ENCODE assay signal across 24 cellular contexts in the genomic region with DNA sequence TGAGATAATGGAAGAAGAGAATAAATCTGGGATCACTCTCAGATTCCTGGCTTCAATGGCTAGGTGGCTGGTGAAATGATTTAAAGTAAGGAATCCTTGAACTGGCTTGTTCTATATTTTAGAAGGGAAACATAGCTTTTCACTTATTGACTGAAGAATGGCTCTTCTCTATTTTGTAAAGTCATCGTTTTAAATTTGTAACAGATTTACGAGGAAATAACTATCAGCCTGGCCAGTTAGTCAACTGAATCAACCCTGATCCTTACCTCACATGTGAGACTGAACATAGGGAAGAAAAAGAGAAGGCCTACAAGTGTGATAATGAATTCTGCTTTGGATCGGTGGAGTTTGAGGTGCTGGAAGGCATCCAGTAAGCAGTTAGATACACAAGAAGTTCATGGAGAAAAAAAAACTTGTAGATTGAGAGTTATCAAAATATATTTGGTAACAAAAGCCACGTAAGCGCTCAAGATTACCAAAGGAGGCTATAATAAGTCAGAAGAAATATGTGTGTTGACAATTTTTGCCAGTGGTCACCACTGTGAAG. TPM values are rescaled to one million over a fixed set of nuclear protein-coding genes. Genes with fewer than 3 reads are reported as not detected.
"Had no signal": no experiment of that assay in that cellular context is flagged by ENCODE, and none has a peak within 500 bp of the region (broad histone marks: within the 10 kb centered on the region; RNA-seq: fewer than 3 reads in every experiment).

No MANE protein-coding gene starts in this region.

- ATAC-seq: gastrocnemius medialis; heart right ventricle; left lobe of liver; natural killer cell treated with Interleukin-12 subunit alpha and Interleukin-12 subunit beta and Interleukin-15 and Interleukin-18, amount 100 ng/mL, for 72 hours; pancreas; right cardiac atrium; stimulated activated effector memory CD8-positive, alpha-beta T cell treated with anti-CD3 and anti-CD28 coated beads, Interleukin-12 subunit alpha, Interleukin-12 subunit beta, amount 100 ng/mL, for 72 hours; stimulated activated naive CD8-positive, alpha-beta T cell treated with anti-CD3 and anti-CD28 coated beads, Interleukin-15, Interleukin-2, amounts not matched to agents 100 U/mL and 50 U/mL, for 24 hours had no signal

- FAIRE-seq: endothelial cell of umbilical vein, islet of Langerhans, pancreas had no signal

- DNase-seq: effector CD4-positive, alpha-beta T cell; endodermal cell; gastrocnemius medialis; heart right ventricle; hypothalamus; occipital lobe; pancreas; right cardiac atrium; stimulated activated CD4-positive, alpha-beta T cell treated with anti-CD3 and anti-CD28 coated beads, Interleukin-4, amount 100 ng/mL, for 1 hour; stimulated activated CD8-positive, alpha-beta memory T cell treated with anti-CD3 and anti-CD28 coated beads, Interleukin-4, amount 100 ng/mL, for 48 hours; stimulated activated naive CD8-positive, alpha-beta T cell treated with anti-CD3 and anti-CD28 coated beads, Interleukin-15, Interleukin-2, amounts not matched to agents 100 U/mL and 50 U/mL, for 24 hours; tibial artery; upper lobe of left lung; uterus had no signal

- H3K27ac ChIP-seq: coronary artery, gastrocnemius medialis, heart right ventricle, neural progenitor cell, pancreas, suprapubic skin, tibial artery, upper lobe of left lung, uterus had no signal

- H3K36me3 ChIP-seq: gastrocnemius medialis, heart right ventricle, neural progenitor cell, pancreas, suprapubic skin, tibial artery, upper lobe of left lung, uterus had no signal

- H3K4me1 ChIP-seq: gastrocnemius medialis, heart right ventricle, neural progenitor cell, pancreas, suprapubic skin, tibial artery, upper lobe of left lung, uterus had no signal

- H3K4me2 ChIP-seq: neural progenitor cell had no signal

- H3K9ac ChIP-seq: neural progenitor cell had no signal

- H3K4me3 ChIP-seq: coronary artery, gastrocnemius medialis, heart right ventricle, neural progenitor cell, pancreas, suprapubic skin, tibial artery, upper lobe of left lung, uterus had no signal

- H2AFZ ChIP-seq: neural progenitor cell had no signal

- H3K9me3 ChIP-seq: gastrocnemius medialis, pancreas, suprapubic skin, tibial artery, uterus had no signal

- H3K27me3 ChIP-seq: gastrocnemius medialis, heart right ventricle, neural progenitor cell, pancreas, suprapubic skin, tibial artery, upper lobe of left lung, uterus had no signal

RNA-seq across cellular contexts. Expression of a gene that starts 12.0 kb away (rescaled TPM):
- total RNA-seq: fibroblast of villous mesenchyme, myocyte, occipital lobe had no signal
